ENCODE assay signal across 7 cellular contexts in the genomic region with DNA sequence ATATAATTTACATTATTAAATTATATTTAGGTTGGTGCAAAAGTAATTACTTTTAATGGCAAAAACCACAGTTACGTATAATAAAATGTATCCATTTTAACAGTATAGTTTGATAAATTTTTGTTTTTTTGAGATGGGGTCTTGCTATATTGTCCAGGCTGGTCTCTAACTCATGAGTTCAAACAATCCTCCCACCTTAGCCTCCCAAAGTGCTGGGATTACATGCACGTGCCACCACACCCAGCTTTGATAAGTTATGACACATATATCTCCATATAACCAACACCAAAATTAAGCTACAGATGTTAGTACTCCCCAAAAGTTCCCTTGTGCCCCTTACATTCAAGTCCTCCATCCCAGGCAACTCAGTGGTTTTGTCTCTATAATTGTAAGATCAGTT.
"Had no signal": no experiment of that assay in that cellular context is flagged by ENCODE, and none has a peak within 500 bp of the region (broad histone marks: within the 10 kb centered on the region; RNA-seq: fewer than 3 reads in every experiment).

No MANE protein-coding gene starts in this region.

- H3K9ac ChIP-seq: KMS-11 had no signal

- DNase-seq: IMR-90, KBM-7, KG1 had no signal

- H3K4me2 ChIP-seq: KMS-11 had no signal

- FAIRE-seq: HepG2, HTR-8/SVneo had no signal

- ATAC-seq: HepG2 had no signal

- H3K27ac ChIP-seq: HL-60, KMS-11 had no signal
